8 cellular contexts compared by ENCODE assay signal in genomic region chr2:171893824-171894611, GRCh38. TPM values are rescaled to one million over a fixed set of nuclear protein-coding genes. Genes with fewer than 3 reads are reported as not detected.
DNase-seq lines count a peak whose midpoint lies in the region; ATAC-seq and TF ChIP-seq lines count a peak whose summit lies in the region.

Gene SLC25A12, minus strand, starts transcription at chr2:171894244. Its CDS starts 30 bp downstream, at chr2:171894214.

- peaks cover 32% of the 10 kb centered on the region for H3K4me1 Mint-ChIP-seq in activated naive CD8-positive, alpha-beta T cell treated with anti-CD3 and anti-CD28 coated beads for 36 hours

- H4K20me1 ChIP-seq in SU-DHL-6 (ENCODE audit: low read depth, low read length), result no peaks in the 10 kb centered on the region

- H3K9me3 Mint-ChIP-seq in activated naive CD8-positive, alpha-beta T cell treated with anti-CD3 and anti-CD28 coated beads for 36 hours, result no peaks in the 10 kb centered on the region

- H3K9ac ChIP-seq in SU-DHL-6 (ENCODE audit: low read length), result peak within 1 kb of the TSS; percentile 83

- H3K27ac ChIP-seq in SU-DHL-6 (ENCODE audit: low read depth, low read length), result peak within 1 kb of the TSS; percentile 32
- peak within 1 kb of the TSS; percentile 22 to 54 for H3K27ac ChIP-seq in ovary
- H3K27ac ChIP-seq in thoracic aorta, result peak within 1 kb of the TSS; percentile 67 to 70

- peaks cover 46% of the 10 kb centered on the region for H3K79me2 ChIP-seq in SU-DHL-6 (ENCODE audit: insufficient read depth, low read length)

- peak; percentile 30 for TF ChIP-seq POLR2A in ovary (IDR thresholded peaks at IDR 0.05)

- no peak for TF ChIP-seq EP300 in ovary (IDR thresholded peaks at IDR 0.05)

- H3K9me2 ChIP-seq in SU-DHL-6 (replicated peaks; ENCODE audit: insufficient read depth, low read length), result no peaks in the 10 kb centered on the region

- H3F3A ChIP-seq in SU-DHL-6 (ENCODE audit: insufficient read depth), result no peaks in the 10 kb centered on the region

- peak within 1 kb of the TSS; percentile 98 for H3K4me3 Mint-ChIP-seq in activated naive CD8-positive, alpha-beta T cell treated with anti-CD3 and anti-CD28 coated beads for 36 hours

- peaks cover 28% of the 10 kb centered on the region for H3K36me3 Mint-ChIP-seq in activated naive CD8-positive, alpha-beta T cell treated with anti-CD3 and anti-CD28 coated beads for 36 hours

- 0 to 1% (median 1%) methylated on average over 44 to 63 of the region's 63 CpGs for WGBS in ovary, 3 donors

- DNase-seq in HFF-Myc (ENCODE audit: extremely low read depth, low read depth) (peak; percentile 16), NAMALWA (ENCODE audit: low spot score) (peak; percentile 86), Right ventricle myocardium inferior (ENCODE audit: missing footprints) (peak; percentile 95), ovary (peak; percentile 77 to 88 (median 83)), thoracic aorta (ENCODE audit: low spot score) (peak; percentile 25)
- peak; percentile 83 for DNase-seq in activated naive CD8-positive, alpha-beta T cell treated with anti-CD3 and anti-CD28 coated beads for 36 hours

- peak within 1 kb of the TSS; percentile 94 for H3K4me3 ChIP-seq in GM08714 (ENCODE audit: low read length)
- peak within 1 kb of the TSS; percentile 68 for H3K4me3 ChIP-seq in HFF-Myc (replicated peaks; ENCODE audit: low read depth, low read length)
- peak within 1 kb of the TSS; percentile 78 for H3K4me3 ChIP-seq in SU-DHL-6 (ENCODE audit: insufficient read depth, low read length, poor library complexity, severe bottlenecking)
- H3K4me3 ChIP-seq in ovary, result peak within 1 kb of the TSS; percentile 84
- H3K4me3 ChIP-seq in thoracic aorta, result peak within 1 kb of the TSS; percentile 79

- H3K36me3 ChIP-seq in SU-DHL-6 (ENCODE audit: low read length), result peaks cover 10% of the 10 kb centered on the region; the same call in 1 of the 2 replicates
- no peaks in the 10 kb centered on the region for H3K36me3 ChIP-seq in ovary
- no peaks in the 10 kb centered on the region for H3K36me3 ChIP-seq in thoracic aorta

- intact Hi-C loops in Right ventricle myocardium inferior (cut with DNase I), result loop anchor here (5.0 kb wide), 1 partner anchor 42 kb away; no protein-coding TSS in a partner anchor
- intact Hi-C loops in ovary (cut with DNase I), result loop anchor here in 1 of 4 donors (10.0 kb wide), 1 partner anchor 79 kb away; no protein-coding TSS in a partner anchor

- H2AFZ ChIP-seq in SU-DHL-6 (ENCODE audit: low read depth, low read length, severe bottlenecking), result peak within 1 kb of the TSS; percentile 90

- ATAC-seq in Right ventricle myocardium inferior, result peak; percentile 98
- ATAC-seq in thoracic aorta (ENCODE audit: insufficient number of reproducible peaks, low FRiP score, low read depth), result peak; percentile 77

- H3K9me3 ChIP-seq in SU-DHL-6 (ENCODE audit: insufficient read depth, low read length) (no peaks in the 10 kb centered on the region), ovary (no peaks in the 10 kb centered on the region), thoracic aorta (no peaks in the 10 kb centered on the region)

- H3K27me3 ChIP-seq in SU-DHL-6 (ENCODE audit: low read length) (no peaks in the 10 kb centered on the region), ovary (no peaks in the 10 kb centered on the region), thoracic aorta (replicated peaks; ENCODE audit: insufficient read depth) (no peaks in the 10 kb centered on the region)

- no peaks in the 10 kb centered on the region for H3K27me3 Mint-ChIP-seq in activated naive CD8-positive, alpha-beta T cell treated with anti-CD3 and anti-CD28 coated beads for 36 hours

- no peak for TF ChIP-seq CTCF in HFF-Myc (IDR thresholded peaks at IDR 0.05; ENCODE audit: low read depth, low read length, missing control alignments)
- TF ChIP-seq CTCF in SU-DHL-6 (IDR thresholded peaks at IDR 0.05; ENCODE audit: insufficient read depth, low read length, poor library complexity, severe bottlenecking), result no peak
- TF ChIP-seq CTCF in ovary (IDR thresholded peaks at IDR 0.05), result no peak
- no peak for TF ChIP-seq CTCF in thoracic aorta (IDR thresholded peaks at IDR 0.05)

- H3K4me2 ChIP-seq in SU-DHL-6 (ENCODE audit: low read depth, low read length, poor library complexity, severe bottlenecking), result peak within 1 kb of the TSS; percentile 88

- H3K27ac Mint-ChIP-seq in activated naive CD8-positive, alpha-beta T cell treated with anti-CD3 and anti-CD28 coated beads for 36 hours, result peak within 1 kb of the TSS; percentile 89

- H3K4me1 ChIP-seq in ovary (ENCODE audit: insufficient read depth) (peaks cover 3% of the 10 kb centered on the region), thoracic aorta (ENCODE audit: control insufficient read depth in 1 of 2, low read depth in 2 of 2) (peaks cover 13 to 36% of the 10 kb centered on the region in 2 donors)

RNA-seq across cellular contexts. Expression of gene SLC25A12, which starts in this region (rescaled TPM):
- total RNA-seq in activated naive CD8-positive, alpha-beta T cell treated with anti-CD3 and anti-CD28 coated beads for 36 hours, result 10 to 100 TPM; 24.5 to 25.5 TPM
- 106 TPM for total RNA-seq in Right ventricle myocardium inferior
- 10 to 100 TPM; 15.6 to 34.1 (median 23.6) TPM for total RNA-seq in ovary
- 10 to 100 TPM; 18.5 to 21.6 TPM for polyA plus RNA-seq in ovary
- total RNA-seq in thoracic aorta, result 10 to 100 TPM; 27.2 to 39.3 TPM

Comparison
In these comparisons a context has a peak if more than half of its experiments do, and no peak if none do; other contexts are left out.
1. Peak in every context shown above with its lines: DNase-seq, ATAC-seq, H3K4me3 ChIP-seq and H3K27ac ChIP-seq.
2. DNase-seq: peak in every context shown above with its lines; median percentile 95 in Right ventricle myocardium inferior; 86 in NAMALWA; 83 in activated naive CD8-positive, alpha-beta T cell treated with anti-CD3 and anti-CD28 coated beads for 36 hours; 83 in ovary; 25 in thoracic aorta; 16 in HFF-Myc.